In the genomic region with DNA sequence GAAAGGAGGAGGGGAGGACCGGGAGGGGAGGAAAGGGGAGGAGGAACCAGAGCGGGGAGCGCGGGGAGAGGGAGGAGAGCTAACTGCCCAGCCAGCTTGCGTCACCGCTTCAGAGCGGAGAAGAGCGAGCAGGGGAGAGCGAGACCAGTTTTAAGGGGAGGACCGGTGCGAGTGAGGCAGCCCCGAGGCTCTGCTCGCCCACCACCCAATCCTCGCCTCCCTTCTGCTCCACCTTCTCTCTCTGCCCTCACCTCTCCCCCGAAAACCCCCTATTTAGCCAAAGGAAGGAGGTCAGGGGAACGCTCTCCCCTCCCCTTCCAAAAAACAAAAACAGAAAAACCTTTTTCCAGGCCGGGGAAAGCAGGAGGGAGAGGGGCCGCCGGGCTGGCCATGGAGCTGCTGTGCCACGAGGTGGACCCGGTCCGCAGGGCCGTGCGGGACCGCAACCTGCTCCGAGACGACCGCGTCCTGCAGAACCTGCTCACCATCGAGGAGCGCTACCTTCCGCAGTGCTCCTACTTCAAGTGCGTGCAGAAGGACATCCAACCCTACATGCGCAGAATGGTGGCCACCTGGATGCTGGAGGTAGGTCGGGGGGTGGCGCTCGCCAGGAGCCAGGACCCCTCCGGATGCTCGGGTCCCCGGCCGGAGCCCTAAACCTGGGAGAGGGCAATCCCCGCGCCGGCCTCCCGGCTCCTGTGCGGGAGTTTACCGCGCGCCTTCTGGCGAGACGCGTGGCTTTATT, we compare ENCODE assay signal across 8 cellular contexts. TPM values are rescaled to one million over a fixed set of nuclear protein-coding genes. Genes with fewer than 3 reads are reported as not detected.
DNase-seq lines count a peak whose midpoint lies in the region; ATAC-seq, FAIRE-seq and TF ChIP-seq lines count a peak whose summit lies in the region.

A gene (plus strand): TSS at position 112 of the 745 bp plus-strand sequence. CDS start 279 bp downstream, at position 391.

- H3K9ac ChIP-seq in HepG2 (ENCODE audit: insufficient read depth, low read depth, low read length) = no peak within 1 kb of the TSS

- no peak for TF ChIP-seq POLR2A in HepG2 (IDR thresholded peaks at IDR 0.05; ENCODE audit: insufficient read depth in 1 of 2, low read depth in 2 of 2, low read length in 2 of 2)

- intact Hi-C loops in HepG2 (cut with micrococcal nuclease; ENCODE audit: unreplicated experiment) = no loop called here

- TF ChIP-seq CTCF in HepG2 (CRISPR knock-in tag; IDR thresholded peaks at IDR 0.05) = no peak

- peaks cover 27 to 74% of the 10 kb centered on the region in 2 experiments for H3K27me3 ChIP-seq in HepG2 (ENCODE audit: control insufficient read depth in 1 of 2, insufficient read depth in 2 of 2, low read length in 2 of 2)

- POLR2A ChIA-PET in HepG2 (lab: Yijun Ruan, JAX) = interaction anchor here (0.6 kb wide), 1 partner anchor 19 kb away, joined by 3 read pairs; no protein-coding TSS in a partner anchor

- H3K4me2 ChIP-seq in HepG2 (ENCODE audit: low read depth, low read length) = peak within 1 kb of the TSS; percentile 18; the same call in 1 of the 2 replicates

- H3K27ac ChIP-seq in HepG2 (ENCODE audit: extremely low read length, insufficient read depth, low read length) = no peak within 1 kb of the TSS

- no TSS peak for BruUV-seq in HepG2 (replicated peaks; lab: Mats Ljungman, UMichigan)

- DNase-seq in NOMO-1 treated with DMSO at 0.1 percent for 48 hours (lab: John Stamatoyannopoulos, UW; ENCODE audit: unreplicated experiment) (peak; percentile 38), NOMO-1 (lab: John Stamatoyannopoulos, UW; ENCODE audit: unreplicated experiment in 2 of 2) (no peak), ecto neural progenitor cell (ENCODE audit: low spot score) (peak; percentile 92), HepG2 (ENCODE audit: low spot score) (no peak)
- DNase-seq in Jurkat, Clone E6-1 (ENCODE audit: low read depth, low spot score) = no peak
- peak; percentile 64 to 71 for DNase-seq in activated CD4-positive, alpha-beta T cell treated with anti-CD3 and anti-CD28 coated beads, Interleukin-2, amount 50 U/mL, for 4 hours
- peak; percentile 79 for DNase-seq in stimulated activated CD4-positive, alpha-beta T cell treated with anti-CD3 and anti-CD28 coated beads, Interleukin-2, amount 100 ng/mL, for 4 hours (ENCODE audit: low read depth)

- TF ChIP-seq RAD21 in HepG2 (CRISPR knock-in tag; IDR thresholded peaks at IDR 0.05) = no peak

- peaks cover 60% of the 10 kb centered on the region for H3K4me1 ChIP-seq in HepG2 (ENCODE audit: insufficient read depth, low read length)

- H3K4me3 ChIP-seq in Jurkat, Clone E6-1 (ENCODE audit: low read length) = peak within 1 kb of the TSS; percentile 56
- H3K4me3 ChIP-seq in HepG2 (replicated peaks in 1 of 3; ENCODE audit: insufficient read depth in 1 of 3, low read depth in 2 of 3, low read length in 3 of 3) = peak within 1 kb of the TSS in 1 of 3 experiments; percentile 33; a peak in 1 of 6 replicates

- ATAC-seq in HepG2 (peak; percentile 12; the same call in 1 of the 3 replicates), HG02678 (IDR thresholded peaks at IDR 0.05; ENCODE audit: unreplicated experiment) (no peak)

- no peaks in the 10 kb centered on the region; the same call in 1 of the 2 replicates for H4K20me1 ChIP-seq in HepG2 (ENCODE audit: insufficient read depth, low read length)

- H3K79me2 ChIP-seq in HepG2 (ENCODE audit: insufficient read depth, low read length) = no peaks in the 10 kb centered on the region

- FAIRE-seq in HepG2 (lab: Jason Lieb, UNC) = no peak

- no peaks in the 10 kb centered on the region for H3K9me3 ChIP-seq in HepG2 (ENCODE audit: low read length)

- in situ Hi-C loops in HepG2 (cut with HindIII; ENCODE audit: extremely low pct_ligation_motif_present, low pct_unique_long_range_greater_than_20kb) = loop anchor here (10.0 kb wide), 1 partner anchor 969 kb away; no protein-coding TSS in a partner anchor

- no peaks in the 10 kb centered on the region for H3K36me3 ChIP-seq in HepG2 (replicated peaks in 1 of 2; ENCODE audit: control insufficient read depth in 1 of 2, insufficient read depth in 2 of 2, low read length in 2 of 2)

- WGBS in HepG2 (ENCODE audit: low lambda C conversion rate) = 10% methylated on average over 32 of the region's 52 CpGs

- TF ChIP-seq EP300 in HepG2 (IDR thresholded peaks at IDR 0.05; ENCODE audit: low read depth in 2 of 2, low read length in 2 of 2) = no peak
- TF ChIP-seq EP300 in HepG2 (CRISPR knock-in tag; IDR thresholded peaks at IDR 0.05; ENCODE audit: borderline replicate concordance) = no peak

- H2AFZ ChIP-seq in HepG2 (ENCODE audit: low read length) = no peak within 1 kb of the TSS

- CTCF ChIA-PET in HepG2 (lab: Yijun Ruan, JAX; ENCODE audit: low intra/inter-chr PET ratio, low total read pairs) = no interaction called here

TF ChIP-seq in HepG2, 621 proteins besides CTCF, POLR2A, EP300 and RAD21 (continues in another document):
- peak; percentile 28 for TF ChIP-seq HNRNPLL (IDR thresholded peaks at IDR 0.05; ENCODE audit: low read depth, low read length, poor library complexity, severe bottlenecking)
- peak; percentile 21 for TF ChIP-seq SRSF1 (optimal IDR thresholded peaks at IDR 0.05; ENCODE audit: low read depth, low read length)
- TF ChIP-seq, protein P1, sequence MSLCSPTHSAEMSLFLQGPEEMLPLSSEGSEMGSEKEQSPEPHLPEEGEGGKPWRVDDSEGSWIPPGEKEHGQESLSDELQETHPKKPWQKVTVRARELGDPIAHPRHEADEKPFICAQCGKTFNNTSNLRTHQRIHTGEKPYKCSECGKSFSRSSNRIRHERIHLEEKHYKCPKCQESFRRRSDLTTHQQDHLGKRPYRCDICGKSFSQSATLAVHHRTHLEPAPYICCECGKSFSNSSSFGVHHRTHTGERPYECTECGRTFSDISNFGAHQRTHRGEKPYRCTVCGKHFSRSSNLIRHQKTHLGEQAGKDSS (CRISPR knock-in tag; IDR thresholded peaks at IDR 0.05; ENCODE audit: borderline replicate concordance, low read depth) = no peak
- TF ChIP-seq CEBPB (IDR thresholded peaks at IDR 0.05; ENCODE audit: borderline replicate concordance, low read depth, low read length) = peak; percentile 42; the same call in 1 of the 2 replicates
- TF ChIP-seq ZNF263 (CRISPR knock-in tag; IDR thresholded peaks at IDR 0.05) = peak; percentile 76
- TF ChIP-seq NPAS2 (CRISPR knock-in tag; IDR thresholded peaks at IDR 0.05; ENCODE audit: borderline replicate concordance) = no peak
- TF ChIP-seq NCOA5 (CRISPR knock-in tag; IDR thresholded peaks at IDR 0.05) = no peak
- TF ChIP-seq EZH2 (conservative IDR thresholded peaks at IDR 0.05; ENCODE audit: low read depth, low read length) = peak; percentile 15; the same call in 1 of the 2 replicates
- TF ChIP-seq, protein P2, sequence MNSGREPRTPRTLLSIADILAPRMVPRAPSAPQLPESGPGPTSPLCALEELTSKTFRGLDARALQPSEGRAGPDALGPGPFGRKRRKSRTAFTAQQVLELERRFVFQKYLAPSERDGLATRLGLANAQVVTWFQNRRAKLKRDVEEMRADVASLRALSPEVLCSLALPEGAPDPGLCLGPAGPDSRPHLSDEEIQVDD (CRISPR knock-in tag; IDR thresholded peaks at IDR 0.05; ENCODE audit: borderline replicate concordance) = no peak
- TF ChIP-seq YY1 (IDR thresholded peaks at IDR 0.05; ENCODE audit: insufficient read depth, insufficient replicate concordance, low read depth, low read length) = no peak
- TF ChIP-seq, protein P3, sequence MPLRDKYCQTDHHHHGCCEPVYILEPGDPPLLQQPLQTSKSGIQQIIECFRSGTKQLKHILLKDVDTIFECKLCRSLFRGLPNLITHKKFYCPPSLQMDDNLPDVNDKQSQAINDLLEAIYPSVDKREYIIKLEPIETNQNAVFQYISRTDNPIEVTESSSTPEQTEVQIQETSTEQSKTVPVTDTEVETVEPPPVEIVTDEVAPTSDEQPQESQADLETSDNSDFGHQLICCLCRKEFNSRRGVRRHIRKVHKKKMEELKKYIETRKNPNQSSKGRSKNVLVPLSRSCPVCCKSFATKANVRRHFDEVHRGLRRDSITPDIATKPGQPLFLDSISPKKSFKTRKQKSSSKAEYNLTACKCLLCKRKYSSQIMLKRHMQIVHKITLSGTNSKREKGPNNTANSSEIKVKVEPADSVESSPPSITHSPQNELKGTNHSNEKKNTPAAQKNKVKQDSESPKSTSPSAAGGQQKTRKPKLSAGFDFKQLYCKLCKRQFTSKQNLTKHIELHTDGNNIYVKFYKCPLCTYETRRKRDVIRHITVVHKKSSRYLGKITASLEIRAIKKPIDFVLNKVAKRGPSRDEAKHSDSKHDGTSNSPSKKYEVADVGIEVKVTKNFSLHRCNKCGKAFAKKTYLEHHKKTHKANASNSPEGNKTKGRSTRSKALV (CRISPR knock-in tag; IDR thresholded peaks at IDR 0.05) = peak; percentile 47; the same call in 1 of the 2 replicates
- TF ChIP-seq MTF2 (CRISPR knock-in tag; IDR thresholded peaks at IDR 0.05; ENCODE audit: borderline replicate concordance) = peak; percentile 66; the same call in 1 of the 2 replicates

RNA-seq across cellular contexts. Expression of the gene that starts here (rescaled TPM):
- 0.21 TPM for polyA plus RNA-seq in Jurkat, Clone E6-1 (2012; ENCODE audit: insufficient read depth, insufficient read length)
- 1.1 and 1.4 TPM in 2 replicates for total RNA-seq in HepG2 (2016; rRNA removed; fragmentation: Illumina TruSeq; extraction: Trizol)
- 0.09 and 0.20 TPM in 2 replicates for total RNA-seq in HepG2 (2016; cell fraction: cytosol; rRNA removed; fragmentation: Illumina TruSeq; extraction: Trizol; ENCODE audit: low read depth)
- 1.1 and 1.3 TPM in 2 replicates for total RNA-seq in HepG2 (2016; cell fraction: insoluble cytoplasmic fraction; rRNA removed; fragmentation: Illumina TruSeq; extraction: Trizol)
- 0.28 and 0.34 TPM in 2 replicates for total RNA-seq in HepG2 (2016; cell fraction: membrane; rRNA removed; fragmentation: Illumina TruSeq; extraction: Trizol)
- 1.3 and 1.4 TPM in 2 replicates for total RNA-seq in HepG2 (2016; cell fraction: nucleus; rRNA removed; fragmentation: Illumina TruSeq; extraction: Trizol)
- polyA plus RNA-seq in HepG2 (2011; rRNA removed) = 0.61 and 0.90 TPM in 2 replicates
- polyA plus RNA-seq in HepG2 (2011; cell fraction: cytosol; rRNA removed) = 0.34 and 0.68 TPM in 2 replicates
- polyA plus RNA-seq in HepG2 (2011; cell fraction: nucleus; rRNA removed) = 1.3 and 1.6 TPM in 2 replicates
- polyA plus RNA-seq in HepG2 (2012) = 0.36 and 0.44 TPM in 2 replicates
- 0.06 and 0.07 TPM in 2 replicates for polyA plus RNA-seq in HepG2 (2016; cell fraction: cytosol; fragmentation: Illumina TruSeq; extraction: Trizol; ENCODE audit: low read depth)
- 0.34 and 0.55 TPM in 2 replicates for polyA plus RNA-seq in HepG2 (2016; cell fraction: insoluble cytoplasmic fraction; fragmentation: Illumina TruSeq; extraction: Trizol; ENCODE audit: low read depth)
- polyA plus RNA-seq in HepG2 (2016; cell fraction: membrane; fragmentation: Illumina TruSeq; extraction: Trizol; ENCODE audit: low read depth) = 0.05 and 0.07 TPM in 2 replicates
- 0.85 and 1.2 TPM in 2 replicates for polyA plus RNA-seq in HepG2 (2016; cell fraction: nucleus; fragmentation: Illumina TruSeq; extraction: Trizol; ENCODE audit: insufficient read depth, low read depth)
- polyA minus RNA-seq in HepG2 (2011; rRNA and poly(A)+ RNA removed; ENCODE audit: low replicate concordance) = 2.3 and 2.5 TPM in 2 replicates
- 1.4 and 2.3 TPM in 2 replicates for polyA minus RNA-seq in HepG2 (2011; cell fraction: cytosol; rRNA and poly(A)+ RNA removed)
- 1.3 and 2.0 TPM in 2 replicates for polyA minus RNA-seq in HepG2 (2011; cell fraction: nucleus; rRNA and poly(A)+ RNA removed)

Comparison
In these comparisons a context has a peak if more than half of its experiments do, and no peak if none do; other contexts are left out.
1. DNase-seq: peak in NOMO-1 treated with DMSO at 0.1 percent for 48 hours (single experiment), activated CD4-positive, alpha-beta T cell treated with anti-CD3 and anti-CD28 coated beads, Interleukin-2, amount 50 U/mL, for 4 hours (2 of 2), ecto neural progenitor cell (single experiment) and stimulated activated CD4-positive, alpha-beta T cell treated with anti-CD3 and anti-CD28 coated beads, Interleukin-2, amount 100 ng/mL, for 4 hours (single experiment); none in NOMO-1 (0 of 2), Jurkat, Clone E6-1 (single experiment) and HepG2 (single experiment).